ENCODE assay signal across 1 cellular context in the genomic region with DNA sequence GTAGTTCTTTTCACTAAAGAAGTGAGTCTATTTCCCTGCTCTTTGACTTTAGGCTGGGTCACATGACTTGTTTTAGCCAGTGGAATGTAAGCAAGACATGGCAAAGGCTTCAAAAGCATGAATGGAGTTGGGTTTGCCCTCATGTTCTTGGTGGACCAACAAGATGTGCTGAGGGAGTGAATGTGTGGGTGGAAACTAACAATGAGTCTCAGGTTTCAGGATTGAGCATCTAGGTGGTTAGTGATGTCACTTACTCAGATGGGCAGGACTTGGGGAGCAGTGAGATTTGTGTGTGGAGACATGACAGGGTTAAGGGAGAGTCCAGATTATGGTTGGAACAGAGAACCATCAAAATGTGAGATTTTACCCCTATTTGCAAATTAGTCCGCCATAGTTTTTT.
TF ChIP-seq lines count a peak whose summit lies in the region.

No MANE protein-coding gene starts in this region.

TF ChIP-seq in HEK293, 187 proteins besides CTCF, POLR2A, EP300 and RAD21 (continued from another document):
- TF ChIP-seq, protein P1, sequence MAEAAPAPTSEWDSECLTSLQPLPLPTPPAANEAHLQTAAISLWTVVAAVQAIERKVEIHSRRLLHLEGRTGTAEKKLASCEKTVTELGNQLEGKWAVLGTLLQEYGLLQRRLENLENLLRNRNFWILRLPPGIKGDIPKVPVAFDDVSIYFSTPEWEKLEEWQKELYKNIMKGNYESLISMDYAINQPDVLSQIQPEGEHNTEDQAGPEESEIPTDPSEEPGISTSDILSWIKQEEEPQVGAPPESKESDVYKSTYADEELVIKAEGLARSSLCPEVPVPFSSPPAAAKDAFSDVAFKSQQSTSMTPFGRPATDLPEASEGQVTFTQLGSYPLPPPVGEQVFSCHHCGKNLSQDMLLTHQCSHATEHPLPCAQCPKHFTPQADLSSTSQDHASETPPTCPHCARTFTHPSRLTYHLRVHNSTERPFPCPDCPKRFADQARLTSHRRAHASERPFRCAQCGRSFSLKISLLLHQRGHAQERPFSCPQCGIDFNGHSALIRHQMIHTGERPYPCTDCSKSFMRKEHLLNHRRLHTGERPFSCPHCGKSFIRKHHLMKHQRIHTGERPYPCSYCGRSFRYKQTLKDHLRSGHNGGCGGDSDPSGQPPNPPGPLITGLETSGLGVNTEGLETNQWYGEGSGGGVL (tag by site-specific recombination; IDR thresholded peaks at IDR 0.05) = peak; percentile 47; the same call in 1 of the 2 replicates
- TF ChIP-seq ZNF112 (tag by site-specific recombination; IDR thresholded peaks at IDR 0.05) (no peak), KLF8 (tag by site-specific recombination; IDR thresholded peaks at IDR 0.05) (no peak), ZNF629 (tag by site-specific recombination; IDR thresholded peaks at IDR 0.05) (0 out of 2 replicates have a peak, but pooled peaks have one; percentile 15), ZNF223 (tag by site-specific recombination; IDR thresholded peaks at IDR 0.05) (no peak), ZFHX2 (tag by site-specific recombination; conservative IDR thresholded peaks at IDR 0.05) (peak; percentile 75), ZNF623 (tag by site-specific recombination; IDR thresholded peaks at IDR 0.05) (no peak), ZNF146 (tag by site-specific recombination; IDR thresholded peaks at IDR 0.05) (no peak), ZNF768 (tag by site-specific recombination; IDR thresholded peaks at IDR 0.05) (no peak)
